ENCODE assay signal across 28 cellular contexts in genomic region chr6:31532644-31533454, GRCh38. TPM values are rescaled to one million over a fixed set of nuclear protein-coding genes. Genes with fewer than 3 reads are reported as not detected.
DNase-seq lines count a peak whose midpoint lies in the region; TF ChIP-seq lines count a peak whose summit lies in the region.
"Had no signal": no experiment of that assay in that cellular context is flagged by ENCODE, and none has a peak within 500 bp of the region (broad histone marks: within the 10 kb centered on the region; RNA-seq: fewer than 3 reads in every experiment).

No MANE protein-coding gene starts in this region.

- H3K4me3 Mint-ChIP-seq in activated CD4-positive, alpha-beta memory T cell treated with anti-CD3 and anti-CD28 coated beads for 36 hours = no peak overlapping the region
- no peak overlapping the region for H3K4me3 Mint-ChIP-seq in activated CD4-positive, alpha-beta memory T cell treated with anti-CD3 and anti-CD28 coated beads, Interleukin-2, amount 10 ng/mL, durations not matched to agents 7 days and 5 days
- no peak overlapping the region; a peak in 1 of 5 replicates for H3K4me3 Mint-ChIP-seq in H9
- no peak overlapping the region for H3K4me3 Mint-ChIP-seq in activated T-helper 2 cell treated with anti-CD3 and anti-CD28 coated beads, Interferon-gamma antibody, Interleukin-2, Interleukin-4, amounts not matched to agents 10 μg/mL and 5 μg/mL and 100 μg/mL, durations not matched to agents 14 hours and 24 hours and 36 hours (ENCODE audit: low read depth)
- H3K4me3 Mint-ChIP-seq: activated B cell treated with CpG ODN at 0.5 μM for 24 hours; dendritic cell treated with granulocyte-macrophage colony-stimulating factor and Interleukin-4, amounts not matched to agents 40 ng/mL and 50 ng/mL, for 4 days; stimulated activated naive CD8-positive, alpha-beta T cell treated with anti-CD3 and anti-CD28 coated beads, Interleukin-15, amount 100 ng/mL, for 72 hours had no signal

- H3K4me3 ChIP-seq in neural cell (ENCODE audit: low read length) (no peak overlapping the region), dorsolateral prefrontal cortex (no peak overlapping the region)
- H3K4me3 ChIP-seq: breast epithelium, gastroesophageal sphincter, right lobe of liver had no signal

- POLR2A ChIA-PET in activated CD4-positive, alpha-beta memory T cell treated with anti-CD3 and anti-CD28 coated beads for 36 hours (lab: Charles Lee) = interaction anchor here (0.5 to 1.5 kb wide), 3 partner anchors 8 to 1215 kb away, joined by 3 to 4 read pairs (median 3); no protein-coding TSS in a partner anchor
- POLR2A ChIA-PET in activated CD4-positive, alpha-beta memory T cell treated with anti-CD3 and anti-CD28 coated beads, Interleukin-2, amount 10 ng/mL, durations not matched to agents 7 days and 5 days (lab: Charles Lee) = interaction anchor here (1.0 to 2.3 kb wide), 4 partner anchors 8 to 170 kb away, joined by 3 to 18 read pairs (median 4); partner anchors contain the start of genes ABHD16A and DDX39B

- H3K27me3 ChIP-seq in H9 (ENCODE audit: insufficient read depth, low read length) (no peaks in the 10 kb centered on the region), neural cell (ENCODE audit: insufficient read depth, low read depth, low read length) (no peaks in the 10 kb centered on the region), dorsolateral prefrontal cortex (no peaks in the 10 kb centered on the region)
- H3K27me3 ChIP-seq: breast epithelium, gastroesophageal sphincter, right lobe of liver had no signal

- CTCF ChIA-PET in activated CD4-positive, alpha-beta memory T cell treated with anti-CD3 and anti-CD28 coated beads for 36 hours (lab: Charles Lee) = interaction anchor here (1.5 kb wide), 1 partner anchor 66 kb away, joined by 4 read pairs; no protein-coding TSS in a partner anchor
- CTCF ChIA-PET in activated CD4-positive, alpha-beta memory T cell treated with anti-CD3 and anti-CD28 coated beads, Interleukin-2, amount 10 ng/mL, durations not matched to agents 7 days and 5 days (lab: Charles Lee) = interaction anchor here (0.8 to 1.6 kb wide), 3 partner anchors 38 to 90 kb away, joined by 3 to 5 read pairs (median 5); no protein-coding TSS in a partner anchor

- no peak overlapping the region for H3K4ac ChIP-seq in H9 (ENCODE audit: low read depth, low read length)

- no peaks in the 10 kb centered on the region for H3K9me3 ChIP-seq in H9 (ENCODE audit: control insufficient read depth, low read depth, low read length)
- no peaks in the 10 kb centered on the region for H3K9me3 ChIP-seq in neural cell (ENCODE audit: low read length)
- H3K9me3 ChIP-seq: breast epithelium, gastroesophageal sphincter, right lobe of liver had no signal

- no peak overlapping the region for H2BK5ac ChIP-seq in H9 (ENCODE audit: insufficient read length, low read length)

- H4K5ac ChIP-seq in H9 (ENCODE audit: insufficient read length, low read depth, low read length) = no peak overlapping the region

- H3K4me2 ChIP-seq in H9 (ENCODE audit: insufficient read depth, insufficient read length, low read length) (no peak overlapping the region), neural cell (ENCODE audit: low read length) (no peak overlapping the region)

- H4K20me1 ChIP-seq in H9 (ENCODE audit: control insufficient read depth, insufficient read depth, insufficient read length) (peaks cover 4% of the 10 kb centered on the region), neural cell (ENCODE audit: insufficient read depth) (peaks cover 24% of the 10 kb centered on the region)

- no peak overlapping the region for H2BK120ac ChIP-seq in H9 (ENCODE audit: low read depth, low read length, poor library complexity, severe bottlenecking)

- no peaks in the 10 kb centered on the region for H3K36me3 ChIP-seq in neural cell (ENCODE audit: insufficient read depth, low read length)

- intact Hi-C loops in activated CD4-positive, alpha-beta memory T cell treated with anti-CD3 and anti-CD28 coated beads for 36 hours (cut with micrococcal nuclease) = no loop called here
- intact Hi-C loops in activated T-helper 2 cell treated with anti-CD3 and anti-CD28 coated beads, Interferon-gamma antibody, Interleukin-2, Interleukin-4, amounts not matched to agents 10 μg/mL and 5 μg/mL and 100 μg/mL, durations not matched to agents 14 hours and 24 hours and 36 hours (cut with micrococcal nuclease) = no loop called here
- intact Hi-C loops in dorsolateral prefrontal cortex (cut with DNase I) = no loop called here

- no peaks in the 10 kb centered on the region for H3K23me2 ChIP-seq in H9 (ENCODE audit: insufficient read length, low read depth, low read length, poor library complexity, severe bottlenecking)

- no peak overlapping the region for H3K14ac ChIP-seq in H9 (ENCODE audit: insufficient read depth, low read length)

- H3K4me1 Mint-ChIP-seq in activated CD4-positive, alpha-beta memory T cell treated with anti-CD3 and anti-CD28 coated beads for 36 hours (ENCODE audit: low read depth) = peaks cover 39% of the 10 kb centered on the region
- H3K4me1 Mint-ChIP-seq in activated CD4-positive, alpha-beta memory T cell treated with anti-CD3 and anti-CD28 coated beads, Interleukin-2, amount 10 ng/mL, durations not matched to agents 7 days and 5 days = peaks cover 45% of the 10 kb centered on the region
- H3K4me1 Mint-ChIP-seq in H9 = peaks cover 27 to 36% of the 10 kb centered on the region in 2 experiments
- H3K4me1 Mint-ChIP-seq in activated T-helper 2 cell treated with anti-CD3 and anti-CD28 coated beads, Interferon-gamma antibody, Interleukin-2, Interleukin-4, amounts not matched to agents 10 μg/mL and 5 μg/mL and 100 μg/mL, durations not matched to agents 14 hours and 24 hours and 36 hours (ENCODE audit: low read depth) = peaks cover 20% of the 10 kb centered on the region

- no peaks in the 10 kb centered on the region for H3K27me3 Mint-ChIP-seq in activated CD4-positive, alpha-beta memory T cell treated with anti-CD3 and anti-CD28 coated beads for 36 hours
- H3K27me3 Mint-ChIP-seq in activated CD4-positive, alpha-beta memory T cell treated with anti-CD3 and anti-CD28 coated beads, Interleukin-2, amount 10 ng/mL, durations not matched to agents 7 days and 5 days = no peaks in the 10 kb centered on the region
- H3K27me3 Mint-ChIP-seq in H9 (ENCODE audit: low read depth) = no peaks in the 10 kb centered on the region
- no peaks in the 10 kb centered on the region for H3K27me3 Mint-ChIP-seq in activated T-helper 2 cell treated with anti-CD3 and anti-CD28 coated beads, Interferon-gamma antibody, Interleukin-2, Interleukin-4, amounts not matched to agents 10 μg/mL and 5 μg/mL and 100 μg/mL, durations not matched to agents 14 hours and 24 hours and 36 hours (ENCODE audit: low read depth)
- H3K27me3 Mint-ChIP-seq: activated B cell treated with CpG ODN at 0.5 μM for 24 hours; dendritic cell treated with granulocyte-macrophage colony-stimulating factor and Interleukin-4, amounts not matched to agents 40 ng/mL and 50 ng/mL, for 4 days; stimulated activated naive CD8-positive, alpha-beta T cell treated with anti-CD3 and anti-CD28 coated beads, Interleukin-15, amount 100 ng/mL, for 72 hours had no signal

- H3K23ac ChIP-seq in H9 (ENCODE audit: insufficient read length, low read depth, low read length) = no peak overlapping the region

- H3K56ac ChIP-seq in H9 (ENCODE audit: insufficient read length, low read depth, low read length) = no peak overlapping the region

- H4K8ac ChIP-seq in H9 (replicated peaks; ENCODE audit: insufficient read length, low read depth, low read length) = no peak overlapping the region

- no peak for TF ChIP-seq EP300 in neural cell (conservative IDR thresholded peaks at IDR 0.05; ENCODE audit: poor library complexity, severe bottlenecking)

- no peak overlapping the region for H2BK15ac ChIP-seq in H9 (ENCODE audit: low read depth, low read length)

- H3K79me2 ChIP-seq in H9 (ENCODE audit: insufficient read depth, low read length) = no peaks in the 10 kb centered on the region; the same call in 1 of the 2 replicates
- peaks cover 19% of the 10 kb centered on the region for H3K79me2 ChIP-seq in neural cell (replicated peaks; ENCODE audit: insufficient read depth, low read length)

- no peak for TF ChIP-seq CTCF in H9 (conservative IDR thresholded peaks at IDR 0.05)
- no peak for TF ChIP-seq CTCF in neural cell (IDR thresholded peaks at IDR 0.05; ENCODE audit: poor library complexity, severe bottlenecking)
- no peak for TF ChIP-seq CTCF in dorsolateral prefrontal cortex (IDR thresholded peaks at IDR 0.05 in 54 of 56, conservative IDR thresholded peaks at IDR 0.05 in 2 of 56; ENCODE audit: low read depth in 1 of 56, partially characterized antibody in 56 of 56)

- no peak for TF ChIP-seq RAD21 in neural cell (conservative IDR thresholded peaks at IDR 0.05)

- H3F3A ChIP-seq in neural cell (ENCODE audit: insufficient read depth, low read length, poor library complexity, severe bottlenecking) = peaks cover 3% of the 10 kb centered on the region

- H2BK12ac ChIP-seq in H9 (ENCODE audit: insufficient read length, low read depth, low read length) = no peak overlapping the region

- H3K79me1 ChIP-seq in H9 (ENCODE audit: insufficient read depth, low read depth, low read length, poor library complexity, severe bottlenecking) = peaks cover 11% of the 10 kb centered on the region

- no peak overlapping the region for H4K91ac ChIP-seq in H9 (ENCODE audit: insufficient read length, low read depth, low read length)

- no peaks in the 10 kb centered on the region for H3K9me3 Mint-ChIP-seq in activated CD4-positive, alpha-beta memory T cell treated with anti-CD3 and anti-CD28 coated beads for 36 hours
- no peaks in the 10 kb centered on the region for H3K9me3 Mint-ChIP-seq in activated CD4-positive, alpha-beta memory T cell treated with anti-CD3 and anti-CD28 coated beads, Interleukin-2, amount 10 ng/mL, durations not matched to agents 7 days and 5 days
- H3K9me3 Mint-ChIP-seq in H9 = no peaks in the 10 kb centered on the region
- H3K9me3 Mint-ChIP-seq in activated T-helper 2 cell treated with anti-CD3 and anti-CD28 coated beads, Interferon-gamma antibody, Interleukin-2, Interleukin-4, amounts not matched to agents 10 μg/mL and 5 μg/mL and 100 μg/mL, durations not matched to agents 14 hours and 24 hours and 36 hours = no peaks in the 10 kb centered on the region
- H3K9me3 Mint-ChIP-seq: activated B cell treated with CpG ODN at 0.5 μM for 24 hours; dendritic cell treated with granulocyte-macrophage colony-stimulating factor and Interleukin-4, amounts not matched to agents 40 ng/mL and 50 ng/mL, for 4 days; stimulated activated naive CD8-positive, alpha-beta T cell treated with anti-CD3 and anti-CD28 coated beads, Interleukin-15, amount 100 ng/mL, for 72 hours had no signal

- H3K9ac ChIP-seq in H9 (ENCODE audit: extremely low read depth, insufficient read length, low read length) (no peak overlapping the region), neural cell (ENCODE audit: low read length) (no peak overlapping the region)

- H3K4me1 ChIP-seq in H9 (ENCODE audit: insufficient read depth, low read length) = no peaks in the 10 kb centered on the region; the same call in 1 of the 2 replicates
- H3K4me1 ChIP-seq: breast epithelium, right lobe of liver had no signal

- DNase-seq in activated CD4-positive, alpha-beta memory T cell treated with anti-CD3 and anti-CD28 coated beads for 36 hours = no peak
- no peak for DNase-seq in activated CD4-positive, alpha-beta memory T cell treated with anti-CD3 and anti-CD28 coated beads, Interleukin-2, amount 10 ng/mL, durations not matched to agents 7 days and 5 days
- DNase-seq in H9 = no peak
- DNase-seq in activated T-helper 2 cell treated with anti-CD3 and anti-CD28 coated beads, Interferon-gamma antibody, Interleukin-2, Interleukin-4, amounts not matched to agents 10 μg/mL and 5 μg/mL and 100 μg/mL, durations not matched to agents 14 hours and 24 hours and 36 hours (ENCODE audit: low spot score) = no peak
- no peak for DNase-seq in stimulated activated naive CD4-positive, alpha-beta T cell (lab: John Stamatoyannopoulos, UW)
- DNase-seq in SW480 (ENCODE audit: low spot score) = no peak
- no peak for DNase-seq in dorsolateral prefrontal cortex
- DNase-seq: activated B cell treated with CpG ODN at 0.5 μM for 24 hours; DND-41; IMR-90; NCI-H187; NCI-H345; right lobe of liver; stimulated activated naive CD8-positive, alpha-beta T cell treated with anti-CD3 and anti-CD28 coated beads, Interleukin-15, amount 100 ng/mL, for 72 hours; trophoblast cell had no signal

- WGBS in H9 (ENCODE audit: extremely low coverage, insufficient read length, low lambda C conversion rate) = no CpG with 5 or more reads among the region's 9 CpGs

- H2AK5ac ChIP-seq in H9 (ENCODE audit: insufficient read length, low read length) = no peak overlapping the region

- no peak overlapping the region for H2AFZ ChIP-seq in H9 (ENCODE audit: low read length)
- H2AFZ ChIP-seq in neural cell (ENCODE audit: low read depth, low read length) = no peak overlapping the region

- H3K27ac Mint-ChIP-seq in activated CD4-positive, alpha-beta memory T cell treated with anti-CD3 and anti-CD28 coated beads for 36 hours = peak overlapping the region; percentile 73
- no peak overlapping the region for H3K27ac Mint-ChIP-seq in activated CD4-positive, alpha-beta memory T cell treated with anti-CD3 and anti-CD28 coated beads, Interleukin-2, amount 10 ng/mL, durations not matched to agents 7 days and 5 days
- peak overlapping the region; percentile 58 to 89 (median 68); a peak in 4 of 7 replicates for H3K27ac Mint-ChIP-seq in H9
- peak overlapping the region; percentile 5 for H3K27ac Mint-ChIP-seq in activated T-helper 2 cell treated with anti-CD3 and anti-CD28 coated beads, Interferon-gamma antibody, Interleukin-2, Interleukin-4, amounts not matched to agents 10 μg/mL and 5 μg/mL and 100 μg/mL, durations not matched to agents 14 hours and 24 hours and 36 hours
- H3K27ac Mint-ChIP-seq: activated B cell treated with CpG ODN at 0.5 μM for 24 hours; dendritic cell treated with granulocyte-macrophage colony-stimulating factor and Interleukin-4, amounts not matched to agents 40 ng/mL and 50 ng/mL, for 4 days had no signal

- no peak overlapping the region for H3T11ph ChIP-seq in H9 (ENCODE audit: low read length)

- H3K18ac ChIP-seq in H9 (ENCODE audit: insufficient read length, low read depth, low read length) = no peak overlapping the region

- H2BK20ac ChIP-seq in H9 (ENCODE audit: low read depth, low read length, poor library complexity, severe bottlenecking) = no peak overlapping the region

- H3K27ac ChIP-seq in H9 (ENCODE audit: insufficient read length, low read depth, low read length) = no peak overlapping the region
- H3K27ac ChIP-seq in neural cell (ENCODE audit: low read length) = no peak overlapping the region
- H3K27ac ChIP-seq in dorsolateral prefrontal cortex = no peak overlapping the region
- H3K27ac ChIP-seq: breast epithelium, C4-2B, epithelial cell of prostate, right lobe of liver, RWPE1 had no signal

- no peaks in the 10 kb centered on the region for H3K9me2 ChIP-seq in neural cell (ENCODE audit: insufficient read depth, low read length)

- H3K36me3 Mint-ChIP-seq in activated CD4-positive, alpha-beta memory T cell treated with anti-CD3 and anti-CD28 coated beads for 36 hours = peaks cover 72% of the 10 kb centered on the region
- peaks cover 72% of the 10 kb centered on the region for H3K36me3 Mint-ChIP-seq in activated CD4-positive, alpha-beta memory T cell treated with anti-CD3 and anti-CD28 coated beads, Interleukin-2, amount 10 ng/mL, durations not matched to agents 7 days and 5 days (ENCODE audit: low read depth)
- H3K36me3 Mint-ChIP-seq in H9 (ENCODE audit: insufficient read depth in 1 of 3, low read depth in 3 of 3) = peaks cover 71 to 84% (median 79%) of the 10 kb centered on the region in 3 experiments
- H3K36me3 Mint-ChIP-seq in activated T-helper 2 cell treated with anti-CD3 and anti-CD28 coated beads, Interferon-gamma antibody, Interleukin-2, Interleukin-4, amounts not matched to agents 10 μg/mL and 5 μg/mL and 100 μg/mL, durations not matched to agents 14 hours and 24 hours and 36 hours (ENCODE audit: low read depth) = peaks cover 83% of the 10 kb centered on the region

RNA-seq across cellular contexts. Expression of gene MCCD1, which starts 4.1 kb away (rescaled TPM):
- not detected for total RNA-seq in activated CD4-positive, alpha-beta memory T cell treated with anti-CD3 and anti-CD28 coated beads for 36 hours
- total RNA-seq in activated CD4-positive, alpha-beta memory T cell treated with anti-CD3 and anti-CD28 coated beads, Interleukin-2, amount 10 ng/mL, durations not matched to agents 7 days and 5 days = not detected
- not detected in 2 replicates for total RNA-seq in H9 (2021)
- total RNA-seq in activated T-helper 2 cell treated with anti-CD3 and anti-CD28 coated beads, Interferon-gamma antibody, Interleukin-2, Interleukin-4, amounts not matched to agents 10 μg/mL and 5 μg/mL and 100 μg/mL, durations not matched to agents 14 hours and 24 hours and 36 hours = not detected in 2 replicates
- polyA plus RNA-seq in neural cell = not detected in 2 replicates
- polyA minus RNA-seq in neural cell = not detected in 2 replicates
- total RNA-seq in dorsolateral prefrontal cortex = not detected
- total RNA-seq: A673; activated B cell treated with CpG ODN at 0.5 μM for 24 hours; breast epithelium; gastroesophageal sphincter; H1; IMR-90; mononuclear cell; omental fat pad; right lobe of liver; T-helper 1 cell treated with Interleukin-12 subunit alpha and Interleukin-12 subunit beta and Interleukin-4 antibody, amounts not matched to agents 30 ng/mL and 1 ng/mL, for 36 hours had no signal
- polyA plus RNA-seq: adipose tissue, H1, IMR-90 had no signal

RNA-seq across cellular contexts. Expression of gene DDX39B, which starts 9.0 kb away (rescaled TPM):
- total RNA-seq in activated CD4-positive, alpha-beta memory T cell treated with anti-CD3 and anti-CD28 coated beads for 36 hours = 100 to 1,000 TPM; 538 to 547 TPM
- 100 to 1,000 TPM; 427 to 434 TPM for total RNA-seq in activated CD4-positive, alpha-beta memory T cell treated with anti-CD3 and anti-CD28 coated beads, Interleukin-2, amount 10 ng/mL, durations not matched to agents 7 days and 5 days
- 800 and 813 TPM in 2 replicates for total RNA-seq in H9 (2021)
- 579 and 583 TPM in 2 replicates for total RNA-seq in activated T-helper 2 cell treated with anti-CD3 and anti-CD28 coated beads, Interferon-gamma antibody, Interleukin-2, Interleukin-4, amounts not matched to agents 10 μg/mL and 5 μg/mL and 100 μg/mL, durations not matched to agents 14 hours and 24 hours and 36 hours
- 313 and 371 TPM in 2 replicates for polyA plus RNA-seq in neural cell
- polyA minus RNA-seq in neural cell = 421 and 435 TPM in 2 replicates
- total RNA-seq in dorsolateral prefrontal cortex = 100 to 1,000 TPM; 154 to 265 (median 191) TPM

RNA-seq across cellular contexts. Expression of gene ATP6V1G2, which starts 13.6 kb away (rescaled TPM):
- total RNA-seq in activated CD4-positive, alpha-beta memory T cell treated with anti-CD3 and anti-CD28 coated beads for 36 hours = 1 to 10 TPM; 1.4 to 1.6 TPM
- total RNA-seq in activated CD4-positive, alpha-beta memory T cell treated with anti-CD3 and anti-CD28 coated beads, Interleukin-2, amount 10 ng/mL, durations not matched to agents 7 days and 5 days = 1 to 10 TPM; 2.7 to 3.8 TPM
- total RNA-seq in H9 (2021) (3.6 and 3.8 TPM in 2 replicates), dorsolateral prefrontal cortex (100 to 1,000 TPM in 118 of 120 experiments, 10 to 100 TPM in 2; 80.0 to 352 (median 250) TPM)
- 0.69 and 0.82 TPM in 2 replicates for total RNA-seq in activated T-helper 2 cell treated with anti-CD3 and anti-CD28 coated beads, Interferon-gamma antibody, Interleukin-2, Interleukin-4, amounts not matched to agents 10 μg/mL and 5 μg/mL and 100 μg/mL, durations not matched to agents 14 hours and 24 hours and 36 hours
- polyA plus RNA-seq in neural cell = 56.7 and 76.7 TPM in 2 replicates
- polyA minus RNA-seq in neural cell = 41.6 and 46.1 TPM in 2 replicates

RNA-seq across cellular contexts. Expression of gene NFKBIL1, which starts 14.6 kb away (rescaled TPM):
- total RNA-seq in activated CD4-positive, alpha-beta memory T cell treated with anti-CD3 and anti-CD28 coated beads for 36 hours = 10 to 100 TPM; 18.5 to 21.5 TPM
- total RNA-seq in activated CD4-positive, alpha-beta memory T cell treated with anti-CD3 and anti-CD28 coated beads, Interleukin-2, amount 10 ng/mL, durations not matched to agents 7 days and 5 days = 10 to 100 TPM; 22.8 to 23.6 TPM
- 11.8 and 15.1 TPM in 2 replicates for total RNA-seq in H9 (2021)
- 15.7 and 17.6 TPM in 2 replicates for total RNA-seq in activated T-helper 2 cell treated with anti-CD3 and anti-CD28 coated beads, Interferon-gamma antibody, Interleukin-2, Interleukin-4, amounts not matched to agents 10 μg/mL and 5 μg/mL and 100 μg/mL, durations not matched to agents 14 hours and 24 hours and 36 hours
- polyA plus RNA-seq in neural cell = 88.7 and 92.8 TPM in 2 replicates
- polyA minus RNA-seq in neural cell = 38.9 and 40.4 TPM in 2 replicates
- 10 to 100 TPM; 13.8 to 27.3 (median 20.1) TPM for total RNA-seq in dorsolateral prefrontal cortex

RNA-seq across cellular contexts. Expression of gene MICB, which starts 34.9 kb away (rescaled TPM):
- total RNA-seq in activated CD4-positive, alpha-beta memory T cell treated with anti-CD3 and anti-CD28 coated beads for 36 hours = 10 to 100 TPM; 21.1 to 23.2 TPM
- 10 to 100 TPM; 60.8 to 62.9 TPM for total RNA-seq in activated CD4-positive, alpha-beta memory T cell treated with anti-CD3 and anti-CD28 coated beads, Interleukin-2, amount 10 ng/mL, durations not matched to agents 7 days and 5 days
- total RNA-seq in H9 (2021) = 6.2 and 6.8 TPM in 2 replicates
- total RNA-seq in activated T-helper 2 cell treated with anti-CD3 and anti-CD28 coated beads, Interferon-gamma antibody, Interleukin-2, Interleukin-4, amounts not matched to agents 10 μg/mL and 5 μg/mL and 100 μg/mL, durations not matched to agents 14 hours and 24 hours and 36 hours = 30.6 and 31.5 TPM in 2 replicates
- 0.14 TPM in 1 of 2 replicates, not detected in the other for polyA plus RNA-seq in neural cell
- not detected in 2 replicates for polyA minus RNA-seq in neural cell
- total RNA-seq in dorsolateral prefrontal cortex = 1 to 10 TPM in 84 of 120 experiments, under 1 TPM in 34, not detected in 2; 0.20 to 5.9 (median 1.4) TPM

Comparison
In these comparisons a context has a peak if more than half of its experiments do, and no peak if none do; other contexts are left out.
1. RNA of gene ATP6V1G2, which starts 13.6 kb away (total RNA-seq): 80.0 to 352 TPM in dorsolateral prefrontal cortex; 3.6 to 3.8 TPM in H9, 2.7 to 3.8 TPM in activated CD4-positive, alpha-beta memory T cell treated with anti-CD3 and anti-CD28 coated beads, Interleukin-2, amount 10 ng/mL, durations not matched to agents 7 days and 5 days, 1.4 to 1.6 TPM in activated CD4-positive, alpha-beta memory T cell treated with anti-CD3 and anti-CD28 coated beads for 36 hours and 0.69 to 0.82 TPM in activated T-helper 2 cell treated with anti-CD3 and anti-CD28 coated beads, Interferon-gamma antibody, Interleukin-2, Interleukin-4, amounts not matched to agents 10 μg/mL and 5 μg/mL and 100 μg/mL, durations not matched to agents 14 hours and 24 hours and 36 hours; every median in the first group is over 10 times any median in the second.